ENCODE assay signal across 8 cellular contexts in genomic region chr17:21338991-21339390, GRCh38. TPM values are rescaled to one million over a fixed set of nuclear protein-coding genes. Genes with fewer than 3 reads are reported as not detected.
DNase-seq lines count a peak whose midpoint lies in the region; FAIRE-seq and TF ChIP-seq lines count a peak whose summit lies in the region.
"Not testable (repeated sequence)": the region's sequence is repeated elsewhere in the genome, so short reads cannot be mapped to it uniquely, and the experiment has no call there.
"Had no signal": no experiment of that assay in that cellular context is flagged by ENCODE, and none has a peak within 500 bp of the region (broad histone marks: within the 10 kb centered on the region; RNA-seq: fewer than 3 reads in every experiment).

No MANE protein-coding gene starts in this region.

- not testable (repeated sequence) for H4K91ac ChIP-seq in neuronal stem cell (ENCODE audit: low read depth, low read length, poor library complexity)

- H2AFZ ChIP-seq in neuronal stem cell (ENCODE audit: low read length) = not testable (repeated sequence)

- not testable (repeated sequence) for H4K8ac ChIP-seq in neuronal stem cell (ENCODE audit: low read depth, low read length)

- H2BK15ac ChIP-seq in neuronal stem cell (ENCODE audit: low read length) = not testable (repeated sequence)

- intact Hi-C loops in kidney (cut with DNase I) = not testable (repeated sequence)

- not testable (repeated sequence) for H3K14ac ChIP-seq in neuronal stem cell (ENCODE audit: low read length)

- H3K36me3 ChIP-seq in BLaER1 treated with 17β-estradiol and CSF1 and Interleukin-3, amounts not matched to agents 10 nM and 100 nM; Peyer's patch; kidney (ENCODE audit: control insufficient read depth in 1 of 2, insufficient read depth in 2 of 2, low read length in 2 of 2); neuronal stem cell (replicated peaks in 1 of 2; ENCODE audit: control insufficient read depth in 2 of 2, insufficient read depth in 2 of 2, low read length in 2 of 2): not testable (repeated sequence)

- H3K27ac Mint-ChIP-seq in type B pancreatic cell = not testable (repeated sequence)

- H3K36me3 Mint-ChIP-seq in type B pancreatic cell = not testable (repeated sequence)

- not testable (repeated sequence) for H3K9me3 ChIP-seq in BLaER1 treated with 17β-estradiol and CSF1 and Interleukin-3, amounts not matched to agents 10 nM and 100 nM (replicated peaks in 1 of 11); Peyer's patch; kidney (ENCODE audit: control insufficient read depth in 1 of 2, low read length in 2 of 2); neuronal stem cell (replicated peaks in 1 of 2; ENCODE audit: control insufficient read depth in 2 of 2, insufficient read depth in 1 of 2, low read depth in 1 of 2, low read length in 2 of 2)

- H3K4ac ChIP-seq in neuronal stem cell (ENCODE audit: low read length) = not testable (repeated sequence)

- H3K4me3 Mint-ChIP-seq in type B pancreatic cell = not testable (repeated sequence)

- peak overlapping the region in 1 of 11 experiments; percentile 14; a peak in 1 of 22 replicates for H3K27ac ChIP-seq in BLaER1 treated with 17β-estradiol and CSF1 and Interleukin-3, amounts not matched to agents 10 nM and 100 nM
- not testable (repeated sequence) for H3K27ac ChIP-seq in Peyer's patch; coronary artery; kidney (ENCODE audit: low read depth in 2 of 2, low read length in 2 of 2); neuronal stem cell (replicated peaks; ENCODE audit: low read length)

- H3K4me3 ChIP-seq in BLaER1 treated with 17β-estradiol and CSF1 and Interleukin-3, amounts not matched to agents 10 nM and 100 nM; Peyer's patch; coronary artery; kidney (ENCODE audit: low read length in 2 of 2); neuronal stem cell (ENCODE audit: low read length in 2 of 2): not testable (repeated sequence)

- H3K9ac ChIP-seq in BLaER1 treated with 17β-estradiol and CSF1 and Interleukin-3, amounts not matched to agents 10 nM and 100 nM = peak overlapping the region in 2 of 11 experiments; percentile 22 to 43; a peak in 2 of 22 replicates
- not testable (repeated sequence) for H3K9ac ChIP-seq in kidney (ENCODE audit: low read length in 2 of 2); neuronal stem cell (ENCODE audit: low read depth, low read length, poor library complexity)

- H3K27me3 Mint-ChIP-seq in type B pancreatic cell = not testable (repeated sequence)

- TF ChIP-seq POLR2A in Peyer's patch (IDR thresholded peaks at IDR 0.05) = not testable (repeated sequence)

- H2BK120ac ChIP-seq in neuronal stem cell (ENCODE audit: low read depth, low read length) = not testable (repeated sequence)

- TF ChIP-seq CTCF in Peyer's patch (IDR thresholded peaks at IDR 0.05); coronary artery (IDR thresholded peaks at IDR 0.05); kidney (IDR thresholded peaks at IDR 0.05; ENCODE audit: borderline replicate concordance, extremely low read depth, insufficient read depth); type B pancreatic cell (conservative IDR thresholded peaks at IDR 0.05): not testable (repeated sequence)

- H3K4me1 Mint-ChIP-seq in type B pancreatic cell (ENCODE audit: unreplicated experiment) = not testable (repeated sequence)

- H3K9me3 Mint-ChIP-seq in type B pancreatic cell = not testable (repeated sequence)

- FAIRE-seq in kidney (lab: Jason Lieb, UNC) = not testable (repeated sequence)

- H4K20me1 ChIP-seq in BLaER1 treated with 17β-estradiol and CSF1 and Interleukin-3, amounts not matched to agents 10 nM and 100 nM = not testable (repeated sequence)

- not testable (repeated sequence) for H2AK5ac ChIP-seq in neuronal stem cell (ENCODE audit: low read depth, low read length)

- not testable (repeated sequence) for H3K23ac ChIP-seq in neuronal stem cell (ENCODE audit: low read depth, low read length, poor library complexity)

- H2BK5ac ChIP-seq in neuronal stem cell (ENCODE audit: low read length) = not testable (repeated sequence)

- H3K27me3 ChIP-seq in BLaER1 treated with 17β-estradiol and CSF1 and Interleukin-3, amounts not matched to agents 10 nM and 100 nM; Peyer's patch; neuronal stem cell (ENCODE audit: control insufficient read depth in 3 of 3, insufficient read depth in 3 of 3, low read depth in 1 of 3, low read length in 3 of 3): not testable (repeated sequence)

- no CpG with 5 or more reads among the region's 7 CpGs for WGBS in neuronal stem cell (ENCODE audit: extremely low coverage in 2 of 2, insufficient read length in 2 of 2, insufficient replicate concordance in 1 of 2), 2 donors

- peak in 2 of 3 donors; percentile 19 to 27 for DNase-seq in Peyer's patch
- peak; percentile 28 for DNase-seq in coronary artery (ENCODE audit: low spot score)
- DNase-seq in kidney = peak; percentile 49
- DNase-seq in neuronal stem cell (ENCODE audit: low spot score) = not testable (repeated sequence)
- DNase-seq in retina = peak; percentile 83
- peak; percentile 49 for DNase-seq in type B pancreatic cell (ENCODE audit: extremely low spot score, unreplicated experiment)

- H3K4me2 ChIP-seq in BLaER1 treated with 17β-estradiol and CSF1 and Interleukin-3, amounts not matched to agents 10 nM and 100 nM = peak overlapping the region in 9 of 11 experiments; percentile 37 to 79 (median 71); a peak in 18 of 22 replicates
- H3K4me2 ChIP-seq in neuronal stem cell (ENCODE audit: insufficient read depth, low read length, poor library complexity, severe bottlenecking) = not testable (repeated sequence)

- H3K79me1 ChIP-seq in neuronal stem cell (ENCODE audit: low read depth, low read length) = not testable (repeated sequence)

- not testable (repeated sequence) for H2BK12ac ChIP-seq in neuronal stem cell (ENCODE audit: low read length)

- peak overlapping the region; percentile 48 for H3K18ac ChIP-seq in neuronal stem cell (ENCODE audit: low read length)

- peaks cover 0 to 62% (median 36%) of the 10 kb centered on the region in 10 experiments; a peak in 16 of 20 replicates for H3K4me1 ChIP-seq in BLaER1 treated with 17β-estradiol and CSF1 and Interleukin-3, amounts not matched to agents 10 nM and 100 nM
- not testable (repeated sequence) for H3K4me1 ChIP-seq in Peyer's patch; kidney (ENCODE audit: control insufficient read depth in 1 of 2, insufficient read depth in 1 of 2, low read depth in 1 of 2, low read length in 2 of 2); neuronal stem cell (ENCODE audit: control insufficient read depth in 2 of 2, insufficient read depth in 1 of 2, low read depth in 1 of 2, low read length in 2 of 2)

RNA-seq across cellular contexts. Expression of gene KCNJ12, which starts 37.2 kb away (rescaled TPM):
- 1 to 10 TPM in 1 of 4 donors, under 1 TPM in 1, not detected in 2; 0.94 to 1.7 TPM for total RNA-seq in Peyer's patch
- 3.1 TPM for total RNA-seq in kidney
- polyA plus RNA-seq in kidney (ENCODE audit: insufficient read depth, low read depth, low replicate concordance) = 3.4 TPM
- 0.78 TPM for polyA plus RNA-seq in neuronal stem cell (2013, experiment 1 of 2)
- 0.89 TPM for polyA plus RNA-seq in neuronal stem cell (2013, experiment 2 of 2)
- 0.59 and 2.2 TPM in 2 replicates for total RNA-seq in type B pancreatic cell (ENCODE audit: low replicate concordance)
- total RNA-seq: CD8-positive, alpha-beta memory T cell had no signal
- polyA plus RNA-seq: CD8-positive, alpha-beta memory T cell had no signal

RNA-seq across cellular contexts. Expression of gene MAP2K3, which starts 54.5 kb away (rescaled TPM):
- total RNA-seq in Peyer's patch (100 to 1,000 TPM in 2 of 4 donors, 10 to 100 TPM in 2; 54.5 to 133 (median 102) TPM), kidney (44.0 TPM), type B pancreatic cell (ENCODE audit: low replicate concordance) (23.6 and 27.5 TPM in 2 replicates)
- 40.1 TPM for polyA plus RNA-seq in kidney (ENCODE audit: insufficient read depth, low read depth, low replicate concordance)
- 10.2 TPM for polyA plus RNA-seq in neuronal stem cell (2013, experiment 1 of 2)
- polyA plus RNA-seq in neuronal stem cell (2013, experiment 2 of 2) = 10.8 TPM
